8 cellular contexts compared by ENCODE assay signal in the genomic region with DNA sequence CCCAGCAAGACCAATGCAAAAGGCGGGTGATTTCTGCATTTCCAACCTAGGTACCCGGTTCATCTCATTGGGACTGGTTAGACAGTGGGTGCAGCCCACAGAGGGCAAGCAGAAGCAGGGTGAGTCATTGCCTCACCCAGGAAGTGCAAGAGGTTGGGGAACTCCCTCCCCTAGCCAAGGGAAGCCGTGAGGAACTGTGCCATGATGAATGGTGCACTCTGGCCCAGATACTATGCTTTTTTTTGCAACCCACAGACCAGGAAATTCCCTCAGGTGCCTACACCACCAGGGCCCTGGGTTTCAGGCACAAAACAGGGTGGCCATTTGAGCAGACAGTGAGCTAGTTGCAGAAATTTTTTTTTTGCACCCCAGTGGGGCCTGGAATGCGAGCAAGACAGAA.
DNase-seq lines count a peak whose midpoint lies in the region; ATAC-seq, FAIRE-seq and TF ChIP-seq lines count a peak whose summit lies in the region.

No MANE protein-coding gene starts in this region.

- H3K4me3 ChIP-seq in kidney (ENCODE audit: low read length in 2 of 2), result no peak overlapping the region
- H3K4me3 ChIP-seq in uterus, result no peak overlapping the region

- H3K27me3 Mint-ChIP-seq in T-helper 17 cell, result no peaks in the 10 kb centered on the region

- H3K4me3 Mint-ChIP-seq in T-helper 17 cell, result peak overlapping the region; percentile 22

- H3K27ac Mint-ChIP-seq in T-helper 17 cell, result peak overlapping the region; percentile 57

- no peaks in the 10 kb centered on the region for H3K27me3 ChIP-seq in uterus

- no peaks in the 10 kb centered on the region for H3K36me3 Mint-ChIP-seq in T-helper 17 cell (ENCODE audit: low read depth)

- H3K9me3 ChIP-seq in T-helper 17 cell (ENCODE audit: control insufficient read depth, low read length, poor library complexity, severe bottlenecking) (peaks cover 3% of the 10 kb centered on the region), kidney (ENCODE audit: control insufficient read depth in 1 of 2, low read length in 2 of 2) (peaks cover 0 to 6% of the 10 kb centered on the region in 2 donors), uterus (no peaks in the 10 kb centered on the region)

- no peak overlapping the region for H3K27ac ChIP-seq in kidney (ENCODE audit: low read depth in 2 of 2, low read length in 2 of 2)
- no peak overlapping the region for H3K27ac ChIP-seq in uterus

- H3K36me3 ChIP-seq in kidney (ENCODE audit: control insufficient read depth in 1 of 2, insufficient read depth in 2 of 2, low read length in 2 of 2) (no peaks in the 10 kb centered on the region), uterus (no peaks in the 10 kb centered on the region)

- H3K4me1 ChIP-seq in kidney (ENCODE audit: control insufficient read depth in 1 of 2, insufficient read depth in 1 of 2, low read depth in 1 of 2, low read length in 2 of 2), result no peaks in the 10 kb centered on the region
- H3K4me1 ChIP-seq in uterus, result no peaks in the 10 kb centered on the region

- TF ChIP-seq POLR2A in uterus (IDR thresholded peaks at IDR 0.05), result no peak

- H3K4me1 Mint-ChIP-seq in T-helper 17 cell, result peaks cover 14% of the 10 kb centered on the region

- H3K9ac ChIP-seq in kidney (ENCODE audit: low read length in 2 of 2), result no peak overlapping the region

- no peak for FAIRE-seq in kidney (lab: Jason Lieb, UNC)

- ATAC-seq in GM18508 (IDR thresholded peaks at IDR 0.05; ENCODE audit: insufficient read depth, unreplicated experiment) (peak; percentile 83), HG02678 (IDR thresholded peaks at IDR 0.05; ENCODE audit: unreplicated experiment) (peak; percentile 77), T-helper 17 cell (peak; percentile 94), sciatic nerve (no peak)

- intact Hi-C loops in kidney (cut with DNase I) (no loop called here), uterus (cut with DNase I; ENCODE audit: low total_unique reads) (no loop called here), sciatic nerve (cut with DNase I) (no loop called here)

- peak; percentile 17 to 56 (median 54) for DNase-seq in T-helper 17 cell
- DNase-seq in kidney, result peak; percentile 30
- DNase-seq in uterus, result no peak
- no peak for DNase-seq in retina
- no peak for DNase-seq in sciatic nerve (ENCODE audit: low spot score)
- DNase-seq in NCI-H510A treated with DMSO at 0.1 percent for 48 hours (lab: John Stamatoyannopoulos, UW), result no peak

- TF ChIP-seq CTCF in kidney (IDR thresholded peaks at IDR 0.05; ENCODE audit: borderline replicate concordance, extremely low read depth, insufficient read depth) (no peak), uterus (IDR thresholded peaks at IDR 0.05) (no peak)

Comparison
In these comparisons a context has a peak if more than half of its experiments do, and no peak if none do; other contexts are left out.
1. DNase-seq: peak in T-helper 17 cell (3 of 3) and kidney (single experiment); none in uterus (0 of 2), retina (single experiment), sciatic nerve (single experiment) and NCI-H510A treated with DMSO at 0.1 percent for 48 hours (single experiment).